ENCODE assay signal across 14 cellular contexts in genomic region chr2:241312082-241312481, GRCh38. TPM values are rescaled to one million over a fixed set of nuclear protein-coding genes. Genes with fewer than 3 reads are reported as not detected.
A peak's percentile ranks its signal among the peaks of the same experiment; 100 is the strongest.
DNase-seq lines count a peak whose midpoint lies in the region; ATAC-seq, FAIRE-seq and TF ChIP-seq lines count a peak whose summit lies in the region.
"Had no signal": no experiment of that assay in that cellular context is flagged by ENCODE, and none has a peak within 500 bp of the region (broad histone marks: within the 10 kb centered on the region; RNA-seq: fewer than 3 reads in every experiment).

No MANE protein-coding gene starts in this region.

- H2AFZ ChIP-seq in PC-3 (ENCODE audit: low read length) = no peak overlapping the region
- H2AFZ ChIP-seq: parathyroid adenoma had no signal

- no peak overlapping the region for H3K4me2 ChIP-seq in PC-3 (ENCODE audit: low read length)

- H3K36me3 Mint-ChIP-seq in activated CD8-positive, alpha-beta memory T cell treated with anti-CD3 and anti-CD28 coated beads, Interleukin-2, amount 10 ng/mL, durations not matched to agents 7 days and 5 days = peaks cover 13% of the 10 kb centered on the region

- no peak overlapping the region for H3K4me3 ChIP-seq in epithelial cell of esophagus (ENCODE audit: low read length)
- H3K4me3 ChIP-seq in gastrocnemius medialis = no peak overlapping the region
- no peak overlapping the region for H3K4me3 ChIP-seq in PC-3 (ENCODE audit: low read length)
- H3K4me3 ChIP-seq: gastroesophageal sphincter, Peyer's patch had no signal

- peak overlapping the region; percentile 56 to 99 (median 82) for H3K27ac ChIP-seq in gastrocnemius medialis
- no peak overlapping the region for H3K27ac ChIP-seq in PC-3 (ENCODE audit: low read length)
- H3K27ac ChIP-seq: gastroesophageal sphincter, parathyroid adenoma, Peyer's patch had no signal

- H3K4me1 ChIP-seq in gastrocnemius medialis = peaks cover 47 to 59% of the 10 kb centered on the region in 2 donors
- peaks cover 26% of the 10 kb centered on the region for H3K4me1 ChIP-seq in PC-3 (ENCODE audit: insufficient read depth, low read length)

- ATAC-seq in activated CD8-positive, alpha-beta memory T cell treated with anti-CD3 and anti-CD28 coated beads, Interleukin-2, amount 10 ng/mL, durations not matched to agents 7 days and 5 days = no peak
- no peak for ATAC-seq in gastrocnemius medialis
- ATAC-seq in PC-3 = no peak
- ATAC-seq: gastroesophageal sphincter had no signal

- H3K27me3 ChIP-seq in gastrocnemius medialis (no peaks in the 10 kb centered on the region), PC-3 (ENCODE audit: low read length) (no peaks in the 10 kb centered on the region)
- H3K27me3 ChIP-seq: gastroesophageal sphincter, Peyer's patch had no signal

- H3K27ac Mint-ChIP-seq in activated CD8-positive, alpha-beta memory T cell treated with anti-CD3 and anti-CD28 coated beads, Interleukin-2, amount 10 ng/mL, durations not matched to agents 7 days and 5 days = peak overlapping the region; percentile 20

- POLR2A ChIA-PET in PC-3 (lab: Charles Lee; ENCODE audit: unreplicated experiment) = no interaction called here

- intact Hi-C loops in gastrocnemius medialis (cut with DNase I; ENCODE audit: low total_unique reads) = loop anchor here (5.0 kb wide), 1 partner anchor 320 kb away; no protein-coding TSS in a partner anchor
- intact Hi-C loops in PC-3 (cut with micrococcal nuclease) = no loop called here

- in situ Hi-C loops in gastrocnemius medialis (cut with MboI; ENCODE audit: low sequenced_read_pairs in 4 of 4) = no loop called here

- CTCF ChIA-PET in activated CD8-positive, alpha-beta memory T cell treated with anti-CD3 and anti-CD28 coated beads, Interleukin-2, amount 10 ng/mL, durations not matched to agents 7 days and 5 days (lab: Charles Lee) = interaction anchor here (1.8 kb wide), 1 partner anchor 9 kb away, joined by 4 read pairs; no protein-coding TSS in a partner anchor
- CTCF ChIA-PET in PC-3 (lab: Charles Lee) = no interaction called here

- no peak for TF ChIP-seq POLR2A in gastrocnemius medialis (IDR thresholded peaks at IDR 0.05)

- H3K9me2 ChIP-seq in PC-3 (replicated peaks; ENCODE audit: low read length) = no peaks in the 10 kb centered on the region

- peaks cover 70% of the 10 kb centered on the region for H3K4me1 Mint-ChIP-seq in activated CD8-positive, alpha-beta memory T cell treated with anti-CD3 and anti-CD28 coated beads, Interleukin-2, amount 10 ng/mL, durations not matched to agents 7 days and 5 days

- BruUV-seq in PC-3 (replicated peaks; lab: Mats Ljungman, UMichigan) = no TSS peak

- DNase-seq in activated CD8-positive, alpha-beta memory T cell treated with anti-CD3 and anti-CD28 coated beads, Interleukin-2, amount 10 ng/mL, durations not matched to agents 7 days and 5 days = no peak
- DNase-seq in activated CD8-positive, alpha-beta memory T cell treated with anti-CD3 and anti-CD28 coated beads, Interleukin-2, amount 50 U/mL, for 4 hours = no peak
- DNase-seq in MV-4-11 (lab: John Stamatoyannopoulos, UW) (peak; percentile 12), epithelial cell of esophagus (ENCODE audit: low read depth) (peak; percentile 91), gastrocnemius medialis (no peak), D721Med (ENCODE audit: insufficient read length, low spot score) (no peak), DMS79 treated with DMSO at 0.1 percent for 48 hours (lab: John Stamatoyannopoulos, UW) (no peak), PC-3 (no peak)
- DNase-seq: activated T-cell treated with anti-CD3 and anti-CD28 coated beads, Interleukin-2, amount 50 U/mL, for 48 hours; Peyer's patch; stimulated activated CD4-positive, alpha-beta T cell treated with anti-CD3 and anti-CD28 coated beads, Interleukin-4, amount 100 ng/mL, for 1 hour; substantia nigra had no signal

- H3K9ac ChIP-seq in PC-3 (ENCODE audit: low read length) = no peak overlapping the region
- H3K9ac ChIP-seq: parathyroid adenoma had no signal

- H3K9me3 Mint-ChIP-seq in activated CD8-positive, alpha-beta memory T cell treated with anti-CD3 and anti-CD28 coated beads, Interleukin-2, amount 10 ng/mL, durations not matched to agents 7 days and 5 days (ENCODE audit: low read depth) = no peaks in the 10 kb centered on the region

- no peak overlapping the region for H3K4me3 Mint-ChIP-seq in activated CD8-positive, alpha-beta memory T cell treated with anti-CD3 and anti-CD28 coated beads, Interleukin-2, amount 10 ng/mL, durations not matched to agents 7 days and 5 days

- H3K27me3 Mint-ChIP-seq in activated CD8-positive, alpha-beta memory T cell treated with anti-CD3 and anti-CD28 coated beads, Interleukin-2, amount 10 ng/mL, durations not matched to agents 7 days and 5 days = no peaks in the 10 kb centered on the region

- peaks cover 29% of the 10 kb centered on the region for H4K20me1 ChIP-seq in PC-3 (ENCODE audit: low read length)

- no peaks in the 10 kb centered on the region for H3F3A ChIP-seq in PC-3 (ENCODE audit: low read length, unreplicated experiment)

- peaks cover 92% of the 10 kb centered on the region for H3K79me2 ChIP-seq in PC-3 (ENCODE audit: low read length)

- no peaks in the 10 kb centered on the region for H3K9me3 ChIP-seq in gastrocnemius medialis
- H3K9me3 ChIP-seq in PC-3 (ENCODE audit: low read length) = no peaks in the 10 kb centered on the region
- H3K9me3 ChIP-seq: gastroesophageal sphincter, Peyer's patch had no signal

- FAIRE-seq in D721Med (lab: Jason Lieb, UNC) = no peak

- TF ChIP-seq CTCF in epithelial cell of esophagus (IDR thresholded peaks at IDR 0.05; ENCODE audit: insufficient read depth, low read depth, low read length, missing control alignments) (no peak), gastrocnemius medialis (IDR thresholded peaks at IDR 0.05 in 4 of 5, conservative IDR thresholded peaks at IDR 0.05 in 1 of 5) (no peak), D721Med (IDR thresholded peaks at IDR 0.05; ENCODE audit: insufficient read depth, missing control alignments) (no peak), PC-3 (conservative IDR thresholded peaks at IDR 0.05; ENCODE audit: low read depth, low read length) (no peak)

- no peaks in the 10 kb centered on the region for H3K36me3 ChIP-seq in gastrocnemius medialis
- no peaks in the 10 kb centered on the region; the same call in 1 of the 2 replicates for H3K36me3 ChIP-seq in PC-3 (ENCODE audit: low read depth, low read length)
- H3K36me3 ChIP-seq: gastroesophageal sphincter, Peyer's patch had no signal

RNA-seq across cellular contexts. Expression of gene HDLBP, which starts 3.4 kb away (rescaled TPM):
- 100 to 1,000 TPM; 176 to 232 TPM for total RNA-seq in activated CD8-positive, alpha-beta memory T cell treated with anti-CD3 and anti-CD28 coated beads, Interleukin-2, amount 10 ng/mL, durations not matched to agents 7 days and 5 days
- total RNA-seq in gastrocnemius medialis (100 to 1,000 TPM; 383 to 486 (median 444) TPM), PC-3 (2014; rRNA removed) (410 and 505 TPM in 2 replicates)

RNA-seq across cellular contexts. Expression of gene SEPTIN2, which starts 3.6 kb away (rescaled TPM):
- total RNA-seq in activated CD8-positive, alpha-beta memory T cell treated with anti-CD3 and anti-CD28 coated beads, Interleukin-2, amount 10 ng/mL, durations not matched to agents 7 days and 5 days = 100 to 1,000 TPM; 242 to 290 TPM
- total RNA-seq in gastrocnemius medialis (100 to 1,000 TPM in 2 of 4 donors, 10 to 100 TPM in 2; 81.3 to 130 (median 99.3) TPM), PC-3 (2014; rRNA removed) (185 and 207 TPM in 2 replicates)

RNA-seq across cellular contexts. Expression of gene FARP2, which starts 44.0 kb away (rescaled TPM):
- 10 to 100 TPM; 24.0 to 25.4 TPM for total RNA-seq in activated CD8-positive, alpha-beta memory T cell treated with anti-CD3 and anti-CD28 coated beads, Interleukin-2, amount 10 ng/mL, durations not matched to agents 7 days and 5 days
- 10 to 100 TPM; 10.7 to 20.1 (median 13.6) TPM for total RNA-seq in gastrocnemius medialis
- 24.5 and 29.9 TPM in 2 replicates for total RNA-seq in PC-3 (2014; rRNA removed)

Comparison
In these comparisons a context has a peak if more than half of its experiments do, and no peak if none do; other contexts are left out.
1. DNase-seq: peak in MV-4-11 (single experiment) and epithelial cell of esophagus (single experiment); none in activated CD8-positive, alpha-beta memory T cell treated with anti-CD3 and anti-CD28 coated beads, Interleukin-2, amount 10 ng/mL, durations not matched to agents 7 days and 5 days (single experiment), activated CD8-positive, alpha-beta memory T cell treated with anti-CD3 and anti-CD28 coated beads, Interleukin-2, amount 50 U/mL, for 4 hours (single experiment), gastrocnemius medialis (0 of 2), D721Med (single experiment), DMS79 treated with DMSO at 0.1 percent for 48 hours (single experiment) and PC-3 (single experiment).